ENCODE assay signal across 10 cellular contexts in genomic region chr19:7705387-7706187, GRCh38. TPM values are rescaled to one million over a fixed set of nuclear protein-coding genes. Genes with fewer than 3 reads are reported as not detected.
DNase-seq lines count a peak whose midpoint lies in the region; ATAC-seq lines count a peak whose summit lies in the region.
"Had no signal": no experiment of that assay in that cellular context is flagged by ENCODE, and none has a peak within 500 bp of the region (broad histone marks: within the 10 kb centered on the region; RNA-seq: fewer than 3 reads in every experiment).

No MANE protein-coding gene starts in this region.

- no peaks in the 10 kb centered on the region for H3K27me3 Mint-ChIP-seq in CD4-positive, alpha-beta memory T cell

- peak overlapping the region; percentile 76 to 90 (median 84) for H3K4me3 Mint-ChIP-seq in CD4-positive, alpha-beta memory T cell

- H3K27ac ChIP-seq in CD4-positive, alpha-beta memory T cell (ENCODE audit: low read depth, low read length) = peak overlapping the region; percentile 72

- CTCF ChIA-PET in CD4-positive, alpha-beta memory T cell (lab: Charles Lee; ENCODE audit: partially characterized antibody) = interaction anchor here (0.7 to 1.9 kb wide), 3 partner anchors 25 to 96 kb away, joined by 3 to 15 read pairs (median 4); partner anchors contain the start of gene TRAPPC5

- no peaks in the 10 kb centered on the region for H3K9me3 ChIP-seq in CD4-positive, alpha-beta memory T cell (ENCODE audit: control insufficient read depth in 1 of 2, low read length in 2 of 2)

- no peaks in the 10 kb centered on the region for H3K27me3 ChIP-seq in CD4-positive, alpha-beta memory T cell (ENCODE audit: insufficient read depth, low read length)

- H3K9me3 Mint-ChIP-seq in CD4-positive, alpha-beta memory T cell = no peaks in the 10 kb centered on the region

- peak; percentile 41 for ATAC-seq in HG02884 (IDR thresholded peaks at IDR 0.05; ENCODE audit: unreplicated experiment)

- peak overlapping the region; percentile 87 to 98 (median 98) for H3K27ac Mint-ChIP-seq in CD4-positive, alpha-beta memory T cell

- peak; percentile 73 to 83 (median 76) for DNase-seq in CD4-positive, alpha-beta memory T cell
- DNase-seq in activated CD4-positive, CD25-positive, alpha-beta regulatory T cell (lab: John Stamatoyannopoulos, UW) = peak; percentile 38 to 67 (median 55)
- DNase-seq in effector CD8-positive, alpha-beta T cell (lab: John Stamatoyannopoulos, UW) = peak; percentile 43
- DNase-seq in stimulated activated CD4-positive, alpha-beta T cell treated with anti-CD3 and anti-CD28 coated beads, Interleukin-4, amount 100 ng/mL, for 4 hours = peak; percentile 67 to 81
- DNase-seq in NCI-H345 (lab: John Stamatoyannopoulos, UW) = no peak
- no peak for DNase-seq in cerebellar cortex (ENCODE audit: low spot score)
- no peak for DNase-seq in inferior parietal cortex (ENCODE audit: extremely low spot score)

- POLR2A ChIA-PET in CD4-positive, alpha-beta memory T cell (lab: Charles Lee; ENCODE audit: partially characterized antibody) = interaction anchor here (0.9 to 3.0 kb wide), 10 partner anchors 9 to 356 kb away, joined by 3 to 29 read pairs (median 3); partner anchors contain the start of genes ARHGEF18 and TRAPPC5

- H3K4me1 Mint-ChIP-seq in CD4-positive, alpha-beta memory T cell = peaks cover 19 to 51% (median 33%) of the 10 kb centered on the region in 4 donors

- peaks cover 38% of the 10 kb centered on the region for H3K4me1 ChIP-seq in CD4-positive, alpha-beta memory T cell (ENCODE audit: insufficient read depth, low read length)

- intact Hi-C loops in CD4-positive, alpha-beta memory T cell (cut with micrococcal nuclease) = loop anchor here (2.0 to 10.0 kb wide), 2 partner anchors 25 to 49 kb away; partner anchors contain the start of gene TRAPPC5

- H3K4me3 ChIP-seq in CD4-positive, alpha-beta memory T cell (ENCODE audit: low read length in 2 of 2) = peak overlapping the region; percentile 30 to 45

- H3K36me3 ChIP-seq in CD4-positive, alpha-beta memory T cell (ENCODE audit: insufficient read depth, low read length) = no peaks in the 10 kb centered on the region

- H3K36me3 Mint-ChIP-seq in CD4-positive, alpha-beta memory T cell = no peaks in the 10 kb centered on the region

RNA-seq across cellular contexts. Expression of gene FCER2, which starts 3.7 kb away (rescaled TPM):
- total RNA-seq in CD4-positive, alpha-beta memory T cell = not detected
- polyA plus RNA-seq in CD4-positive, alpha-beta memory T cell = under 1 TPM in 1 of 2 donors, not detected in 1; 0.93 TPM
- total RNA-seq: SK-MEL-5 had no signal
- polyA plus RNA-seq: BJ had no signal

RNA-seq across cellular contexts. Expression of gene TRAPPC5, which starts 25.0 kb away (rescaled TPM):
- total RNA-seq in CD4-positive, alpha-beta memory T cell = 10 to 100 TPM; 60.7 to 62.1 TPM
- polyA plus RNA-seq in CD4-positive, alpha-beta memory T cell = 100 to 1,000 TPM; 144 to 153 TPM

RNA-seq across cellular contexts. Expression of gene CLEC4G, which starts 26.3 kb away (rescaled TPM):
- total RNA-seq in CD4-positive, alpha-beta memory T cell = not detected
- polyA plus RNA-seq in CD4-positive, alpha-beta memory T cell = not detected
- total RNA-seq: SK-MEL-5 had no signal
- polyA plus RNA-seq: BJ had no signal

RNA-seq across cellular contexts. Expression of gene MCEMP1, which starts 28.7 kb away (rescaled TPM):
- total RNA-seq in CD4-positive, alpha-beta memory T cell = not detected
- polyA plus RNA-seq in CD4-positive, alpha-beta memory T cell = not detected
- total RNA-seq: SK-MEL-5 had no signal
- polyA plus RNA-seq: BJ had no signal

RNA-seq across cellular contexts. Expression of gene RETN, which starts 36.7 kb away (rescaled TPM):
- not detected for total RNA-seq in CD4-positive, alpha-beta memory T cell
- polyA plus RNA-seq in CD4-positive, alpha-beta memory T cell = under 1 TPM; 0.48 to 0.94 TPM
- total RNA-seq: SK-MEL-5 had no signal
- polyA plus RNA-seq: BJ had no signal

Comparison
In these comparisons a context has a peak if more than half of its experiments do, and no peak if none do; other contexts are left out.
1. DNase-seq: peak in CD4-positive, alpha-beta memory T cell (5 of 5), activated CD4-positive, CD25-positive, alpha-beta regulatory T cell (4 of 4), effector CD8-positive, alpha-beta T cell (single experiment) and stimulated activated CD4-positive, alpha-beta T cell treated with anti-CD3 and anti-CD28 coated beads, Interleukin-4, amount 100 ng/mL, for 4 hours (2 of 2); none in NCI-H345 (single experiment), cerebellar cortex (single experiment) and inferior parietal cortex (single experiment).